21 cellular contexts compared by ENCODE assay signal in genomic region chr19:41875973-41876372, GRCh38. TPM values are rescaled to one million over a fixed set of nuclear protein-coding genes. Genes with fewer than 3 reads are reported as not detected.
DNase-seq lines count a peak whose midpoint lies in the region; ATAC-seq and TF ChIP-seq lines count a peak whose summit lies in the region.
"Not testable (repeated sequence)": the region's sequence is repeated elsewhere in the genome, so short reads cannot be mapped to it uniquely, and the experiment has no call there.
"Had no signal": no experiment of that assay in that cellular context is flagged by ENCODE, and none has a peak within 500 bp of the region (broad histone marks: within the 10 kb centered on the region; RNA-seq: fewer than 3 reads in every experiment).

No MANE protein-coding gene starts in this region.

- H3K79me2 ChIP-seq in MM.1S (ENCODE audit: low read length), result not testable (repeated sequence)

- peaks cover 91% of the 10 kb centered on the region for H3K4me1 Mint-ChIP-seq in CD8-positive, alpha-beta T cell (ENCODE audit: low read depth)
- H3K4me1 Mint-ChIP-seq in activated B cell treated with CpG ODN at 0.5 μM for 24 hours, result peaks cover 93% of the 10 kb centered on the region
- H3K4me1 Mint-ChIP-seq in activated T-cell treated with anti-CD3 and anti-CD28 coated beads, Interleukin-2, amount 50 U/mL, for 4 hours (ENCODE audit: low read depth), result peaks cover 86% of the 10 kb centered on the region
- H3K4me1 Mint-ChIP-seq in activated naive CD8-positive, alpha-beta T cell treated with anti-CD3 and anti-CD28 coated beads, Interleukin-2, amount 50 U/mL, for 24 hours, result peaks cover 93% of the 10 kb centered on the region
- H3K4me1 Mint-ChIP-seq in stimulated activated effector memory CD8-positive, alpha-beta T cell treated with anti-CD3 and anti-CD28 coated beads, Interleukin-12 subunit alpha, Interleukin-12 subunit beta, amount 100 ng/mL, for 72 hours, result peaks cover 80% of the 10 kb centered on the region

- CTCF ChIA-PET in CD8-positive, alpha-beta T cell (lab: Charles Lee), result interaction anchor here (0.6 to 5.8 kb wide), 6 partner anchors 10 to 76 kb away, joined by 3 to 66 read pairs (median 10); partner anchors contain the start of gene RPS19
- CTCF ChIA-PET in activated B cell treated with CpG ODN at 0.5 μM for 24 hours (lab: Charles Lee), result interaction anchor here (4.7 to 5.9 kb wide), 2 partner anchors 10 to 71 kb away, joined by 41 to 55 read pairs; no protein-coding TSS in a partner anchor

- peak overlapping the region; percentile 98 for H3K27ac Mint-ChIP-seq in CD8-positive, alpha-beta T cell
- peak overlapping the region; percentile 98 for H3K27ac Mint-ChIP-seq in activated B cell treated with CpG ODN at 0.5 μM for 24 hours
- peak overlapping the region; percentile 88 for H3K27ac Mint-ChIP-seq in activated naive CD8-positive, alpha-beta T cell treated with anti-CD3 and anti-CD28 coated beads, Interleukin-2, amount 50 U/mL, for 24 hours
- peak overlapping the region; percentile 86 for H3K27ac Mint-ChIP-seq in stimulated activated effector memory CD8-positive, alpha-beta T cell treated with anti-CD3 and anti-CD28 coated beads, Interleukin-12 subunit alpha, Interleukin-12 subunit beta, amount 100 ng/mL, for 72 hours

- H3K9me2 ChIP-seq in MM.1S (replicated peaks; ENCODE audit: insufficient read depth, low read length), result not testable (repeated sequence)

- POLR2A ChIA-PET in CD8-positive, alpha-beta T cell (lab: Charles Lee), result interaction anchor here (0.5 to 9.4 kb wide), 12 partner anchors 12 to 104 kb away, joined by 3 to 267 read pairs (median 5); partner anchors contain the start of genes ARHGEF1, RABAC1 and RPS19
- POLR2A ChIA-PET in activated B cell treated with CpG ODN at 0.5 μM for 24 hours (lab: Charles Lee), result interaction anchor here (0.6 to 11.4 kb wide), 17 partner anchors 9 to 489 kb away, joined by 3 to 279 read pairs (median 9); partner anchors contain the start of genes ARHGEF1, ERFL, RABAC1 and RPS19

- H3K9me3 ChIP-seq in CD8-positive, alpha-beta T cell (ENCODE audit: low read length); MM.1S (replicated peaks; ENCODE audit: insufficient read depth, low read length); lower lobe of right lung: not testable (repeated sequence)

- H2AFZ ChIP-seq in MM.1S (ENCODE audit: low read length), result not testable (repeated sequence)

- peak in 1 of 7 experiments; percentile 32 for DNase-seq in CD8-positive, alpha-beta T cell
- DNase-seq in MM.1S; activated B cell treated with CpG ODN at 0.5 μM for 24 hours; activated T-cell treated with anti-CD3 and anti-CD28 coated beads, Interleukin-2, amount 50 U/mL, for 4 hours; activated naive CD8-positive, alpha-beta T cell treated with anti-CD3 and anti-CD28 coated beads, Interleukin-2, amount 50 U/mL, for 24 hours; stimulated activated effector memory CD8-positive, alpha-beta T cell treated with anti-CD3 and anti-CD28 coated beads, Interleukin-12 subunit alpha, Interleukin-12 subunit beta, amount 100 ng/mL, for 72 hours (ENCODE audit: low spot score in 2 of 2): not testable (repeated sequence)
- peak; percentile 2 for DNase-seq in lower lobe of right lung

- not testable (repeated sequence) for H3K27me3 Mint-ChIP-seq in CD8-positive, alpha-beta T cell (ENCODE audit: low read depth); activated B cell treated with CpG ODN at 0.5 μM for 24 hours; activated T-cell treated with anti-CD3 and anti-CD28 coated beads, Interleukin-2, amount 50 U/mL, for 4 hours (ENCODE audit: low read depth); activated naive CD8-positive, alpha-beta T cell treated with anti-CD3 and anti-CD28 coated beads, Interleukin-2, amount 50 U/mL, for 24 hours

- not testable (repeated sequence) for H3K36me3 ChIP-seq in CD8-positive, alpha-beta T cell (ENCODE audit: insufficient read depth, low read length); MM.1S (replicated peaks; ENCODE audit: insufficient read depth, low read length)
- H3K36me3 ChIP-seq in lower lobe of right lung, result peaks cover 18% of the 10 kb centered on the region

- H3F3A ChIP-seq in MM.1S (ENCODE audit: insufficient read depth, low read length), result peaks cover 38% of the 10 kb centered on the region

- peak overlapping the region; percentile 9 for H3K4me3 ChIP-seq in CD8-positive, alpha-beta T cell (ENCODE audit: low read depth, low read length)
- H3K4me3 ChIP-seq in MM.1S (ENCODE audit: low read length); lower lobe of right lung: not testable (repeated sequence)

- intact Hi-C loops in CD8-positive, alpha-beta T cell (cut with DNase I, micrococcal nuclease), result loop anchor here (1.0 to 2.0 kb wide), 4 partner anchors 11 to 83 kb away; partner anchors contain the start of genes RPS19 (in 2 of the 2) and RABAC1 (in 1 of the 2)
- intact Hi-C loops in activated B cell treated with CpG ODN at 0.5 μM for 24 hours (cut with micrococcal nuclease), result loop anchor here (1.0 to 5.0 kb wide), 4 partner anchors 8 to 1264 kb away; partner anchors contain the start of genes RABAC1 and ZNF574
- intact Hi-C loops in lower lobe of right lung (cut with DNase I), result not testable (repeated sequence)

- peak overlapping the region; percentile 92 for H3K27ac ChIP-seq in CD8-positive, alpha-beta T cell (ENCODE audit: low read depth, low read length)
- H3K27ac ChIP-seq in MM.1S (ENCODE audit: low read length), result peak overlapping the region; percentile 64; the same call in 1 of the 2 replicates
- H3K27ac ChIP-seq in lower lobe of right lung, result peak overlapping the region; percentile 36

- H4K20me1 ChIP-seq in MM.1S (ENCODE audit: insufficient read depth, low read length), result not testable (repeated sequence)

- not testable (repeated sequence) for H3K36me3 Mint-ChIP-seq in CD8-positive, alpha-beta T cell
- H3K36me3 Mint-ChIP-seq in activated B cell treated with CpG ODN at 0.5 μM for 24 hours (ENCODE audit: low read depth), result peaks cover 51% of the 10 kb centered on the region
- peaks cover 11% of the 10 kb centered on the region for H3K36me3 Mint-ChIP-seq in activated T-cell treated with anti-CD3 and anti-CD28 coated beads, Interleukin-2, amount 50 U/mL, for 4 hours (ENCODE audit: insufficient read depth)
- H3K36me3 Mint-ChIP-seq in activated naive CD8-positive, alpha-beta T cell treated with anti-CD3 and anti-CD28 coated beads, Interleukin-2, amount 50 U/mL, for 24 hours (ENCODE audit: low read depth), result peaks cover 13% of the 10 kb centered on the region
- peaks cover 45% of the 10 kb centered on the region for H3K36me3 Mint-ChIP-seq in stimulated activated effector memory CD8-positive, alpha-beta T cell treated with anti-CD3 and anti-CD28 coated beads, Interleukin-12 subunit alpha, Interleukin-12 subunit beta, amount 100 ng/mL, for 72 hours

- TF ChIP-seq CTCF in CD8-positive, alpha-beta T cell (IDR thresholded peaks at IDR 0.05); MM.1S (IDR thresholded peaks at IDR 0.05; ENCODE audit: low read length); activated B cell treated with CpG ODN at 0.5 μM for 24 hours (IDR thresholded peaks at IDR 0.05); lower lobe of right lung (IDR thresholded peaks at IDR 0.05): not testable (repeated sequence)

- not testable (repeated sequence) for H3K9me3 Mint-ChIP-seq in CD8-positive, alpha-beta T cell; activated B cell treated with CpG ODN at 0.5 μM for 24 hours; activated T-cell treated with anti-CD3 and anti-CD28 coated beads, Interleukin-2, amount 50 U/mL, for 4 hours; activated naive CD8-positive, alpha-beta T cell treated with anti-CD3 and anti-CD28 coated beads, Interleukin-2, amount 50 U/mL, for 24 hours; stimulated activated effector memory CD8-positive, alpha-beta T cell treated with anti-CD3 and anti-CD28 coated beads, Interleukin-12 subunit alpha, Interleukin-12 subunit beta, amount 100 ng/mL, for 72 hours

- not testable (repeated sequence) for H3K9ac ChIP-seq in MM.1S (ENCODE audit: low read length)

- not testable (repeated sequence) for ATAC-seq in CD8-positive, alpha-beta T cell; activated B cell treated with CpG ODN at 0.5 μM for 24 hours (ENCODE audit: low read depth); activated T-cell treated with anti-CD3 and anti-CD28 coated beads, Interleukin-2, amount 50 U/mL, for 4 hours; activated naive CD8-positive, alpha-beta T cell treated with anti-CD3 and anti-CD28 coated beads, Interleukin-2, amount 50 U/mL, for 24 hours; lower lobe of right lung; stimulated activated effector memory CD8-positive, alpha-beta T cell treated with anti-CD3 and anti-CD28 coated beads, Interleukin-12 subunit alpha, Interleukin-12 subunit beta, amount 100 ng/mL, for 72 hours

- peaks cover 94% of the 10 kb centered on the region for H3K4me1 ChIP-seq in CD8-positive, alpha-beta T cell (ENCODE audit: insufficient read depth, low read length)
- peaks cover 40% of the 10 kb centered on the region for H3K4me1 ChIP-seq in MM.1S (ENCODE audit: low read length)
- peaks cover 38% of the 10 kb centered on the region for H3K4me1 ChIP-seq in lower lobe of right lung

- peak overlapping the region; percentile 66 for H3K4me3 Mint-ChIP-seq in CD8-positive, alpha-beta T cell
- H3K4me3 Mint-ChIP-seq in activated B cell treated with CpG ODN at 0.5 μM for 24 hours, result peak overlapping the region; percentile 98
- peak overlapping the region; percentile 54 for H3K4me3 Mint-ChIP-seq in activated T-cell treated with anti-CD3 and anti-CD28 coated beads, Interleukin-2, amount 50 U/mL, for 4 hours
- H3K4me3 Mint-ChIP-seq in activated naive CD8-positive, alpha-beta T cell treated with anti-CD3 and anti-CD28 coated beads, Interleukin-2, amount 50 U/mL, for 24 hours, result peak overlapping the region; percentile 53
- H3K4me3 Mint-ChIP-seq in stimulated activated effector memory CD8-positive, alpha-beta T cell treated with anti-CD3 and anti-CD28 coated beads, Interleukin-12 subunit alpha, Interleukin-12 subunit beta, amount 100 ng/mL, for 72 hours, result peak overlapping the region; percentile 46

- H3K27me3 ChIP-seq in CD8-positive, alpha-beta T cell (ENCODE audit: insufficient read depth, low read length); MM.1S (replicated peaks; ENCODE audit: insufficient read depth, low read length); lower lobe of right lung (ENCODE audit: low read depth): not testable (repeated sequence)

- peak overlapping the region; percentile 42; the same call in 1 of the 2 replicates for H3K4me2 ChIP-seq in MM.1S (ENCODE audit: low read depth, low read length)

RNA-seq across cellular contexts. Expression of gene CD79A, which starts 1.1 kb away (rescaled TPM):
- 10 to 100 TPM; 19.5 to 19.6 TPM for total RNA-seq in CD8-positive, alpha-beta T cell
- 889 and 943 TPM in 2 replicates for total RNA-seq in activated B cell treated with CpG ODN at 0.5 μM for 24 hours
- 1 to 10 TPM; 2.2 to 7.8 (median 2.7) TPM for total RNA-seq in activated T-cell treated with anti-CD3 and anti-CD28 coated beads, Interleukin-2, amount 50 U/mL, for 4 hours
- 1.2 TPM for total RNA-seq in lower lobe of right lung
- total RNA-seq: cardiac septum, IMR-90, lung microvascular endothelial cell, MCF 10A, Right ventricle myocardium superior, thoracic aorta had no signal

RNA-seq across cellular contexts. Expression of gene ARHGEF1, which starts 7.0 kb away (rescaled TPM):
- total RNA-seq in CD8-positive, alpha-beta T cell, result 1,000 to 10,000 TPM; 1,125 to 1,160 TPM
- total RNA-seq in activated B cell treated with CpG ODN at 0.5 μM for 24 hours (351 and 418 TPM in 2 replicates), lower lobe of right lung (206 TPM)
- total RNA-seq in activated T-cell treated with anti-CD3 and anti-CD28 coated beads, Interleukin-2, amount 50 U/mL, for 4 hours, result 100 to 1,000 TPM; 286 to 314 (median 301) TPM

RNA-seq across cellular contexts. Expression of gene RPS19, which starts 15.9 kb away (rescaled TPM):
- 1,000 to 10,000 TPM; 3,663 to 3,781 TPM for total RNA-seq in CD8-positive, alpha-beta T cell
- 4,196 and 4,853 TPM in 2 replicates for total RNA-seq in activated B cell treated with CpG ODN at 0.5 μM for 24 hours
- 1,000 to 10,000 TPM; 3,437 to 3,718 (median 3,468) TPM for total RNA-seq in activated T-cell treated with anti-CD3 and anti-CD28 coated beads, Interleukin-2, amount 50 U/mL, for 4 hours
- total RNA-seq in lower lobe of right lung, result 1,736 TPM

RNA-seq across cellular contexts. Expression of gene DMRTC2, which starts 31.1 kb away (rescaled TPM):
- total RNA-seq in CD8-positive, alpha-beta T cell, result not detected
- not detected in 2 replicates for total RNA-seq in activated B cell treated with CpG ODN at 0.5 μM for 24 hours
- not detected for total RNA-seq in activated T-cell treated with anti-CD3 and anti-CD28 coated beads, Interleukin-2, amount 50 U/mL, for 4 hours
- total RNA-seq in lower lobe of right lung, result not detected
- total RNA-seq: astrocyte, cardiac septum, esophagus muscularis mucosa, foreskin keratinocyte, heart left ventricle, IMR-90, lung microvascular endothelial cell, MCF 10A, mucosa of gallbladder, PC-9, progenitor cell of endocrine pancreas, right lobe of liver, Right ventricle myocardium superior, thoracic aorta had no signal

RNA-seq across cellular contexts. Expression of gene LYPD4, which starts 31.5 kb away (rescaled TPM):
- not detected for total RNA-seq in CD8-positive, alpha-beta T cell
- total RNA-seq in activated B cell treated with CpG ODN at 0.5 μM for 24 hours, result not detected in 2 replicates
- total RNA-seq in activated T-cell treated with anti-CD3 and anti-CD28 coated beads, Interleukin-2, amount 50 U/mL, for 4 hours, result not detected
- total RNA-seq in lower lobe of right lung, result not detected
- total RNA-seq: astrocyte, cardiac septum, esophagus muscularis mucosa, foreskin keratinocyte, heart left ventricle, IMR-90, lung microvascular endothelial cell, MCF 10A, mucosa of gallbladder, PC-9, progenitor cell of endocrine pancreas, right lobe of liver, Right ventricle myocardium superior, thoracic aorta had no signal

Comparison
In these comparisons a context has a peak if more than half of its experiments do, and no peak if none do; other contexts are left out.
1. H3K27ac ChIP-seq: peak in every context shown above with its lines; median percentile 92 in CD8-positive, alpha-beta T cell; 64 in MM.1S; 36 in lower lobe of right lung.
2. H3K4me3 Mint-ChIP-seq: peak in every context shown above with its lines; median percentile 98 in activated B cell treated with CpG ODN at 0.5 μM for 24 hours; 66 in CD8-positive, alpha-beta T cell; 54 in activated T-cell treated with anti-CD3 and anti-CD28 coated beads, Interleukin-2, amount 50 U/mL, for 4 hours; 53 in activated naive CD8-positive, alpha-beta T cell treated with anti-CD3 and anti-CD28 coated beads, Interleukin-2, amount 50 U/mL, for 24 hours; 46 in stimulated activated effector memory CD8-positive, alpha-beta T cell treated with anti-CD3 and anti-CD28 coated beads, Interleukin-12 subunit alpha, Interleukin-12 subunit beta, amount 100 ng/mL, for 72 hours.
3. RNA of gene CD79A, which starts 1.1 kb away (total RNA-seq): 889 to 943 TPM in activated B cell treated with CpG ODN at 0.5 μM for 24 hours; 19.5 to 19.6 TPM in CD8-positive, alpha-beta T cell, 2.2 to 7.8 TPM in activated T-cell treated with anti-CD3 and anti-CD28 coated beads, Interleukin-2, amount 50 U/mL, for 4 hours and 1.2 TPM in lower lobe of right lung (single experiment); every median in the first group is over 10 times any median in the second.
4. Peak in every context shown above with its lines, with median percentiles within 50 percentile points of each other: H3K27ac Mint-ChIP-seq.